ENCODE assay signal across 27 cellular contexts in genomic region chr9:76333964-76334363, GRCh38.
"Had no signal": no experiment of that assay in that cellular context is flagged by ENCODE, and none has a peak within 500 bp of the region (broad histone marks: within the 10 kb centered on the region; RNA-seq: fewer than 3 reads in every experiment).

No MANE protein-coding gene starts in this region.

- H3K9ac ChIP-seq: neural progenitor cell had no signal

- H3K4me2 ChIP-seq: neural progenitor cell had no signal

- DNase-seq: dermis blood vessel endothelial cell; effector memory CD4-positive, alpha-beta T cell; erythroblast; esophagus squamous epithelium; foreskin melanocyte; glutamatergic neuron; heart right ventricle; hippocampal formation; left cardiac atrium; left lung; mesenchymal stem cell; midbrain; naive thymus-derived CD4-positive, alpha-beta T cell; nucleus accumbens; psoas muscle; right cardiac atrium; sigmoid colon; stimulated activated CD4-positive, alpha-beta T cell treated with anti-CD3 and anti-CD28 coated beads, Interleukin-2, amount 100 ng/mL, for 24 hours; stimulated activated CD4-positive, alpha-beta T cell treated with anti-CD3 and anti-CD28 coated beads, Interleukin-4, amount 100 ng/mL, for 24 hours; stimulated activated naive CD4-positive, alpha-beta T cell treated with Interleukin-2 at 50 U/mL for 16 hours; stomach; upper lobe of left lung; uterus had no signal

- ATAC-seq: heart right ventricle; left cardiac atrium; left lung; naive thymus-derived CD4-positive, alpha-beta T cell; psoas muscle; right cardiac atrium; stimulated activated effector memory CD8-positive, alpha-beta T cell treated with anti-CD3 and anti-CD28 coated beads, Interleukin-12 subunit alpha, Interleukin-12 subunit beta, amount 100 ng/mL, for 72 hours had no signal

- H3K9me3 ChIP-seq: esophagus squamous epithelium, left lung, psoas muscle, sigmoid colon, stomach, tibial nerve, upper lobe of left lung, uterus had no signal

- H3K4me3 ChIP-seq: coronary artery, esophagus squamous epithelium, heart right ventricle, left lung, neural progenitor cell, psoas muscle, sigmoid colon, stomach, tibial nerve, upper lobe of left lung, uterus had no signal

- H3K4me1 ChIP-seq: esophagus squamous epithelium, heart right ventricle, left lung, neural progenitor cell, psoas muscle, sigmoid colon, stomach, tibial nerve, upper lobe of left lung, uterus had no signal

- H3K27ac ChIP-seq: coronary artery, esophagus squamous epithelium, heart right ventricle, left lung, neural progenitor cell, psoas muscle, sigmoid colon, stomach, tibial nerve, upper lobe of left lung, uterus had no signal

- H3K27me3 ChIP-seq: esophagus squamous epithelium, heart right ventricle, left lung, neural progenitor cell, sigmoid colon, stomach, tibial nerve, upper lobe of left lung, uterus had no signal

- H3K36me3 ChIP-seq: esophagus squamous epithelium, heart right ventricle, left lung, neural progenitor cell, sigmoid colon, stomach, tibial nerve, upper lobe of left lung, uterus had no signal
